Comparison of ENCODE assay signal across 8 cellular contexts in the genomic region with DNA sequence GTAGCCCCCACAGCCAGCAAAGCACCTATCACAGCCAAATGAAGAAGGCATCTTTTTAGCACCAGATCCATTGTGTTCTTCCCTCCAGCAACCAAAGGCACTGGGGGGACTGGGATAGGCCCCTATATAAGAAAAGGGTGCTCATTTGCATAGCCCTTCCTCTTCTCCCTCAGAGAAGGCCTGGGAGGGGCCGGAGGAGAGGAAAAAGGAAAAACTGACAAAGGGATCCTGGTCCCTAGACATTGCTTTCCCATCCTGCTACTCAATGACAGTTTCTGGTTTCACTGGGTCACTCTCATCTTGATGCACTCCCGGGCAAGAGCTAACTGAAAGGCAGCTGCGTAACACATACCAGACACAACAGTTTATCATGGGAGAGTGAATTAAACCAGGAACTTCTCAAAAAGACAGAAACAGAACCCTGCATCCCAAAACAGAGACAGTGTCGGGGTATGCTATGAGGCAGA. TPM values are rescaled to one million over a fixed set of nuclear protein-coding genes. Genes with fewer than 3 reads are reported as not detected.
DNase-seq lines count a peak whose midpoint lies in the region; ATAC-seq, FAIRE-seq and TF ChIP-seq lines count a peak whose summit lies in the region.

A gene (minus strand): TSS at position 102 of the 467 bp plus-strand sequence. CDS start 31 bp downstream, at position 71.

- H3K27me3 Mint-ChIP-seq in Calu3 (ENCODE audit: unreplicated experiment) = no peaks in the 10 kb centered on the region

- no TSS peak for BruUV-seq in Calu3 (replicated peaks; lab: Mats Ljungman, UMichigan)

- peaks cover 22% of the 10 kb centered on the region for H3K36me3 Mint-ChIP-seq in Calu3 (ENCODE audit: insufficient read depth, unreplicated experiment)

- no peaks in the 10 kb centered on the region for H3K9me3 Mint-ChIP-seq in Calu3 (ENCODE audit: low read depth, unreplicated experiment)

- TF ChIP-seq CTCF in Calu3 (IDR thresholded peaks at IDR 0.05; ENCODE audit: unreplicated experiment) (no peak), colonic mucosa (IDR thresholded peaks at IDR 0.05) (no peak), lung (IDR thresholded peaks at IDR 0.05; ENCODE audit: control extremely low read depth, extremely low read depth) (no peak)

- H3K27me3 ChIP-seq in MG63 (no peaks in the 10 kb centered on the region), colonic mucosa (no peaks in the 10 kb centered on the region), lung (ENCODE audit: control insufficient read depth, insufficient read depth) (no peaks in the 10 kb centered on the region)

- DNase-seq in Calu3 = peak; percentile 8
- no peak for DNase-seq in MG63
- DNase-seq in colonic mucosa = peak; percentile 36
- no peak for DNase-seq in lung (ENCODE audit: low spot score)
- no peak for DNase-seq in DMS153 treated with DMSO at 0.1 percent for 48 hours (lab: John Stamatoyannopoulos, UW; ENCODE audit: unreplicated experiment)
- no peak for DNase-seq in NK-92 (lab: John Stamatoyannopoulos, UW; ENCODE audit: unreplicated experiment)
- DNase-seq in frontal cortex (ENCODE audit: low spot score in 2 of 2) = no peak
- DNase-seq in medulla oblongata (ENCODE audit: extremely low spot score) = no peak

- peak within 1 kb of the TSS; percentile 98 for H3K4me3 Mint-ChIP-seq in Calu3 (ENCODE audit: low read depth, unreplicated experiment)

- H3K4me3 ChIP-seq in MG63 = peak within 1 kb of the TSS; percentile 86
- peak within 1 kb of the TSS; percentile 70 for H3K4me3 ChIP-seq in colonic mucosa
- peak within 1 kb of the TSS; percentile 88 for H3K4me3 ChIP-seq in lung

- H3K4me1 ChIP-seq in colonic mucosa (peaks cover 3% of the 10 kb centered on the region), lung (ENCODE audit: control insufficient read depth in 2 of 2, insufficient read depth in 2 of 2, low read length in 2 of 2) (peaks cover 3 to 4% of the 10 kb centered on the region in 2 donors)

- peak within 1 kb of the TSS; percentile 87 to 96 for H3K9ac ChIP-seq in colonic mucosa (ENCODE audit: low read depth in 2 of 2, low read length in 2 of 2)

- intact Hi-C loops in Calu3 (cut with micrococcal nuclease; ENCODE audit: unreplicated experiment) (no loop called here), colonic mucosa (cut with DNase I) (no loop called here)

- H3K9me3 ChIP-seq in MG63 = 0 out of 2 replicates have a peak, but pooled peaks cover 3% of the 10 kb centered on the region
- H3K9me3 ChIP-seq in colonic mucosa = no peaks in the 10 kb centered on the region
- H3K9me3 ChIP-seq in lung (ENCODE audit: control insufficient read depth in 2 of 2, insufficient read depth in 1 of 2, low read length in 1 of 2) = no peaks in the 10 kb centered on the region

- H3K27ac ChIP-seq in colonic mucosa = peak within 1 kb of the TSS; percentile 66
- peak within 1 kb of the TSS; percentile 65 to 93 for H3K27ac ChIP-seq in lung (ENCODE audit: low read depth in 1 of 2, low read length in 1 of 2)

- no peak for FAIRE-seq in frontal cortex (lab: Jason Lieb, UNC)

- 3 to 8% methylated on average over 4 of the region's 4 CpGs for WGBS in lung, 2 donors

- CTCF ChIA-PET in Calu3 (lab: Charles Lee) = no interaction called here

- ATAC-seq in lung (ENCODE audit: insufficient read depth, low FRiP score) = no peak

- H3K36me3 ChIP-seq in MG63 (peaks cover 27% of the 10 kb centered on the region), colonic mucosa (no peaks in the 10 kb centered on the region), lung (ENCODE audit: control insufficient read depth in 2 of 2, insufficient read depth in 2 of 2, low read length in 2 of 2) (no peaks in the 10 kb centered on the region)

- H3K27ac Mint-ChIP-seq in Calu3 (ENCODE audit: unreplicated experiment) = peak within 1 kb of the TSS; percentile 94

- H3K4me1 Mint-ChIP-seq in Calu3 (ENCODE audit: low read depth, unreplicated experiment) = peaks cover 24% of the 10 kb centered on the region

RNA-seq across cellular contexts. Expression of the gene that starts here (rescaled TPM):
- total RNA-seq in Calu3 (2022) (1.6 and 2.1 TPM in 2 replicates), colonic mucosa (1 to 10 TPM; 3.4 to 3.8 TPM), lung (1 to 10 TPM in 1 of 2 donors, under 1 TPM in 1; 0.43 to 1.7 TPM), frontal cortex (not detected)
- 2.0 TPM in 1 of 2 replicates, not detected in the other for total RNA-seq in MG63 (2014; rRNA removed; shearing (Covaris generic); ENCODE audit: low replicate concordance)
- 1 to 10 TPM; 1.0 to 1.1 TPM for polyA plus RNA-seq in lung

Comparison
In these comparisons a context has a peak if more than half of its experiments do, and no peak if none do; other contexts are left out.
1. DNase-seq: peak in Calu3 (single experiment) and colonic mucosa (single experiment); none in MG63 (single experiment), lung (single experiment), DMS153 treated with DMSO at 0.1 percent for 48 hours (single experiment), NK-92 (single experiment), frontal cortex (0 of 2) and medulla oblongata (single experiment).
2. Peak in every context shown above with its lines, with median percentiles within 50 percentile points of each other: H3K4me3 ChIP-seq.